ENCODE assay signal across 25 cellular contexts in the genomic region with DNA sequence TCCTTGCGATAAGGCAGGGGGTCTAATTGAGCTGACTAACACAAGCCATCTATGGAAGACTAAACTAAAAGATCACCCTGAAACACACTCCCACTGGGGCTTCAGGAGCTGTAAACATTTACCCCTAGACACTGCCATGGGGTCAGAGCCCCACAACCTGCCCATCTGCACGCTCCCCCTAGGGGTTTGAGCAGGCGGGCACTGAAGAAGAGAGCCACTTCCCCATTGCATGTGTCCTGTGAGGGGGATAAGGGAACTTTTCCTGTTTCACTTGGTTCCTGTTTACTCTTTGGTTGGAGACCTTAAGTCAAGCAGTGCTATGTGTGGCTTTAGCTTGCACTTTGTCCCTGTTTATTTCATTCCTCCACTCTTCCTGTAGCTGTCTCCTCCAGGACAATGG.
"Had no signal": no experiment of that assay in that cellular context is flagged by ENCODE, and none has a peak within 500 bp of the region (broad histone marks: within the 10 kb centered on the region; RNA-seq: fewer than 3 reads in every experiment).

No MANE protein-coding gene starts in this region.

- H3K27me3 Mint-ChIP-seq: activated naive CD8-positive, alpha-beta T cell; central memory CD8-positive, alpha-beta T cell; progenitor cell of endocrine pancreas; stimulated activated naive CD8-positive, alpha-beta T cell treated with anti-CD3 and anti-CD28 coated beads, Interleukin-15, Interleukin-2, amounts not matched to agents 100 ng/mL and 50 ng/mL, for 24 hours had no signal

- H3K36me3 Mint-ChIP-seq: activated naive CD8-positive, alpha-beta T cell; stimulated activated effector memory CD8-positive, alpha-beta T cell treated with anti-CD3 and anti-CD28 coated beads, Interleukin-12 subunit alpha, Interleukin-12 subunit beta, amount 100 ng/mL, for 72 hours had no signal

- H3K27me3 ChIP-seq: gastrocnemius medialis, ovary, sigmoid colon had no signal

- H3K4me3 Mint-ChIP-seq: activated naive CD8-positive, alpha-beta T cell; central memory CD8-positive, alpha-beta T cell; nephron; stimulated activated effector memory CD8-positive, alpha-beta T cell treated with anti-CD3 and anti-CD28 coated beads, Interleukin-12 subunit alpha, Interleukin-12 subunit beta, amount 100 ng/mL, for 72 hours; stimulated activated naive CD8-positive, alpha-beta T cell treated with anti-CD3 and anti-CD28 coated beads, Interleukin-15, Interleukin-2, amounts not matched to agents 100 ng/mL and 50 ng/mL, for 24 hours had no signal

- H3K9me3 Mint-ChIP-seq: nephron had no signal

- H3K27ac ChIP-seq: gastrocnemius medialis, left ventricle myocardium inferior, ovary, sigmoid colon, thoracic aorta had no signal

- H3K4me3 ChIP-seq: gastrocnemius medialis, left ventricle myocardium inferior, lung, ovary, sigmoid colon, thoracic aorta had no signal

- H3K36me3 ChIP-seq: gastrocnemius medialis, left ventricle myocardium inferior, ovary, sigmoid colon, thoracic aorta had no signal

- DNase-seq: activated CD4-positive, alpha-beta T cell treated with anti-CD3 and anti-CD28 coated beads for 4 hours; activated CD4-positive, alpha-beta T cell treated with anti-CD3 and anti-CD28 coated beads, Interleukin-2, amount 50 U/mL, for 4 hours; activated effector memory CD4-positive, alpha-beta T cell treated with Interleukin-2 at 50 U/mL for 16 hours; activated naive CD4-positive, alpha-beta T cell treated with Interleukin-2 at 50 U/mL for 16 hours; activated T-cell treated with anti-CD3 and anti-CD28 coated beads for 4 hours; anterior cingulate cortex; dermis blood vessel endothelial cell; effector CD4-positive, alpha-beta T cell; gastrocnemius medialis; glutamatergic neuron; islet precursor cell; left ventricle myocardium inferior; ovary; sigmoid colon; small intestine; stimulated activated CD4-positive, alpha-beta T cell treated with anti-CD3 and anti-CD28 coated beads, Interleukin-4, amount 100 ng/mL, for 24 hours; trophoblast cell had no signal

- H3K4me1 ChIP-seq: gastrocnemius medialis, left ventricle myocardium inferior, sigmoid colon had no signal

- H3K9me3 ChIP-seq: gastrocnemius medialis, ovary, thoracic aorta had no signal

- H3K27ac Mint-ChIP-seq: activated naive CD8-positive, alpha-beta T cell; nephron; progenitor cell of endocrine pancreas; stimulated activated effector memory CD8-positive, alpha-beta T cell treated with anti-CD3 and anti-CD28 coated beads, Interleukin-12 subunit alpha, Interleukin-12 subunit beta, amount 100 ng/mL, for 72 hours; stimulated activated naive CD8-positive, alpha-beta T cell treated with anti-CD3 and anti-CD28 coated beads, Interleukin-15, Interleukin-2, amounts not matched to agents 100 ng/mL and 50 ng/mL, for 24 hours had no signal

- H3K4me1 Mint-ChIP-seq: central memory CD8-positive, alpha-beta T cell; nephron; stimulated activated effector memory CD8-positive, alpha-beta T cell treated with anti-CD3 and anti-CD28 coated beads, Interleukin-12 subunit alpha, Interleukin-12 subunit beta, amount 100 ng/mL, for 72 hours had no signal
